Comparison of ENCODE assay signal across 3 cellular contexts in genomic region chr15:63851431-63851830, GRCh38.
TF ChIP-seq lines count a peak whose summit lies in the region.

No MANE protein-coding gene starts in this region.

TF ChIP-seq in HepG2, 621 proteins besides CTCF, POLR2A, EP300 and RAD21:
- TF ChIP-seq IKZF5 (CRISPR knock-in tag; IDR thresholded peaks at IDR 0.05) (no peak), ZNF24 (IDR thresholded peaks at IDR 0.05) (no peak), FOXC1 (CRISPR knock-in tag; IDR thresholded peaks at IDR 0.05; ENCODE audit: borderline replicate concordance) (no peak), ZNF577 (CRISPR knock-in tag; IDR thresholded peaks at IDR 0.05; ENCODE audit: borderline replicate concordance, low read depth) (no peak), ATF7 (IDR thresholded peaks at IDR 0.05) (peak; percentile 61), ATF7 (CRISPR knock-in tag; IDR thresholded peaks at IDR 0.05) (no peak), ZNF747 (CRISPR knock-in tag; IDR thresholded peaks at IDR 0.05; ENCODE audit: borderline replicate concordance) (no peak)
- TF ChIP-seq, protein P1, sequence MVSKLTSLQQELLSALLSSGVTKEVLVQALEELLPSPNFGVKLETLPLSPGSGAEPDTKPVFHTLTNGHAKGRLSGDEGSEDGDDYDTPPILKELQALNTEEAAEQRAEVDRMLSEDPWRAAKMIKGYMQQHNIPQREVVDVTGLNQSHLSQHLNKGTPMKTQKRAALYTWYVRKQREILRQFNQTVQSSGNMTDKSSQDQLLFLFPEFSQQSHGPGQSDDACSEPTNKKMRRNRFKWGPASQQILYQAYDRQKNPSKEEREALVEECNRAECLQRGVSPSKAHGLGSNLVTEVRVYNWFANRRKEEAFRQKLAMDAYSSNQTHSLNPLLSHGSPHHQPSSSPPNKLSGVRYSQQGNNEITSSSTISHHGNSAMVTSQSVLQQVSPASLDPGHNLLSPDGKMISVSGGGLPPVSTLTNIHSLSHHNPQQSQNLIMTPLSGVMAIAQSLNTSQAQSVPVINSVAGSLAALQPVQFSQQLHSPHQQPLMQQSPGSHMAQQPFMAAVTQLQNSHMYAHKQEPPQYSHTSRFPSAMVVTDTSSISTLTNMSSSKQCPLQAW (CRISPR knock-in tag; IDR thresholded peaks at IDR 0.05) = no peak
- TF ChIP-seq, protein P2, sequence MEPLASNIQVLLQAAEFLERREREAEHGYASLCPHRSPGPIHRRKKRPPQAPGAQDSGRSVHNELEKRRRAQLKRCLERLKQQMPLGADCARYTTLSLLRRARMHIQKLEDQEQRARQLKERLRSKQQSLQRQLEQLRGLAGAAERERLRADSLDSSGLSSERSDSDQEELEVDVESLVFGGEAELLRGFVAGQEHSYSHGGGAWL (CRISPR knock-in tag; IDR thresholded peaks at IDR 0.05) = no peak

TF ChIP-seq in HEK293, 187 proteins besides CTCF, POLR2A, EP300 and RAD21:
- TF ChIP-seq ZBTB11 (tag by site-specific recombination; conservative IDR thresholded peaks at IDR 0.05; ENCODE audit: low read depth) = no peak
- TF ChIP-seq, protein P3, sequence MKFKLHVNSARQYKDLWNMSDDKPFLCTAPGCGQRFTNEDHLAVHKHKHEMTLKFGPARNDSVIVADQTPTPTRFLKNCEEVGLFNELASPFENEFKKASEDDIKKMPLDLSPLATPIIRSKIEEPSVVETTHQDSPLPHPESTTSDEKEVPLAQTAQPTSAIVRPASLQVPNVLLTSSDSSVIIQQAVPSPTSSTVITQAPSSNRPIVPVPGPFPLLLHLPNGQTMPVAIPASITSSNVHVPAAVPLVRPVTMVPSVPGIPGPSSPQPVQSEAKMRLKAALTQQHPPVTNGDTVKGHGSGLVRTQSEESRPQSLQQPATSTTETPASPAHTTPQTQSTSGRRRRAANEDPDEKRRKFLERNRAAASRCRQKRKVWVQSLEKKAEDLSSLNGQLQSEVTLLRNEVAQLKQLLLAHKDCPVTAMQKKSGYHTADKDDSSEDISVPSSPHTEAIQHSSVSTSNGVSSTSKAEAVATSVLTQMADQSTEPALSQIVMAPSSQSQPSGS (tag by site-specific recombination; IDR thresholded peaks at IDR 0.05; ENCODE audit: low read depth) = peak; percentile 46; the same call in 1 of the 2 replicates

TF ChIP-seq in K562, 482 proteins besides CTCF, POLR2A, EP300 and RAD21:
- 0 out of 2 replicates have a peak, but pooled peaks have one; percentile 26 for TF ChIP-seq ATF3 (IDR thresholded peaks at IDR 0.05)
- no peak for TF ChIP-seq ATF3 (CRISPR knock-in tag; conservative IDR thresholded peaks at IDR 0.05)
- no peak for TF ChIP-seq BCOR (IDR thresholded peaks at IDR 0.05)
- no peak for TF ChIP-seq CEBPG (CRISPR knock-in tag; IDR thresholded peaks at IDR 0.05)
- peak; percentile 36 to 60; a peak in 3 of 4 replicates for TF ChIP-seq CEBPG (tag; conservative IDR thresholded peaks at IDR 0.05 in 1 of 2, IDR thresholded peaks at IDR 0.05 in 1 of 2)
